In genomic region chr21:45405819-45406762, GRCh38 we compare ENCODE assay signal across 8 cellular contexts. TPM values are rescaled to one million over a fixed set of nuclear protein-coding genes. Genes with fewer than 3 reads are reported as not detected.
DNase-seq lines count a peak whose midpoint lies in the region; ATAC-seq, FAIRE-seq and TF ChIP-seq lines count a peak whose summit lies in the region.

No MANE protein-coding gene starts in this region.

- peaks cover 30 to 41% of the 10 kb centered on the region in 2 donors for H3K27me3 Mint-ChIP-seq in natural killer cell treated with Interleukin-12 subunit alpha and Interleukin-12 subunit beta and Interleukin-15 and Interleukin-18, amount 100 ng/mL, for 72 hours

- H3K4me3 Mint-ChIP-seq in natural killer cell treated with Interleukin-12 subunit alpha and Interleukin-12 subunit beta and Interleukin-15 and Interleukin-18, amount 100 ng/mL, for 72 hours: peak overlapping the region; percentile 19

- peak overlapping the region; percentile 73; the same call in 1 of the 2 replicates for H2AFZ ChIP-seq in PC-9
- H2AFZ ChIP-seq in H1 (ENCODE audit: low read length): no peak overlapping the region

- DNase-seq in PC-9: peak; percentile 29 to 63
- DNase-seq in H1 (ENCODE audit: low read depth in 1 of 2, low spot score in 2 of 2): no peak
- DNase-seq in natural killer cell treated with Interleukin-12 subunit alpha and Interleukin-12 subunit beta and Interleukin-15 and Interleukin-18, amount 100 ng/mL, for 72 hours (ENCODE audit: low spot score): no peak
- DNase-seq in T-helper 2 cell: no peak
- no peak for DNase-seq in DMS153 (lab: John Stamatoyannopoulos, UW)
- DNase-seq in NCI-H2107 (lab: John Stamatoyannopoulos, UW): no peak

- CTCF ChIA-PET in PC-9 (lab: Charles Lee): interaction anchor here (0.6 kb wide), 1 partner anchor 31 kb away, joined by 9 read pairs; no protein-coding TSS in a partner anchor
- CTCF ChIA-PET in H1 (lab: Charles Lee; ENCODE audit: partially characterized antibody): interaction anchor here (0.9 to 4.5 kb wide), 17 partner anchors 12 to 269 kb away, joined by 3 to 32 read pairs (median 5); no protein-coding TSS in a partner anchor

- H3K9me3 ChIP-seq in BLaER1: peaks cover 4% of the 10 kb centered on the region
- H3K9me3 ChIP-seq in PC-9 (ENCODE audit: insufficient read depth, low read depth): peaks cover 9% of the 10 kb centered on the region
- peaks cover 0 to 4% of the 10 kb centered on the region in 2 experiments; a peak in 1 of 4 replicates for H3K9me3 ChIP-seq in H1 (ENCODE audit: insufficient read depth in 2 of 2, low read depth in 1 of 2, low read length in 1 of 2)

- H3K23me2 ChIP-seq in H1 (ENCODE audit: low read depth, low read length): peaks cover 6% of the 10 kb centered on the region

- no peak overlapping the region for H2BK120ac ChIP-seq in H1 (replicated peaks; ENCODE audit: low read depth, low read length)

- peaks cover 7 to 8% of the 10 kb centered on the region in 2 donors for H3K4me1 Mint-ChIP-seq in natural killer cell treated with Interleukin-12 subunit alpha and Interleukin-12 subunit beta and Interleukin-15 and Interleukin-18, amount 100 ng/mL, for 72 hours (ENCODE audit: low read depth in 2 of 2)

- no peak overlapping the region for H3K27ac ChIP-seq in BLaER1
- no peak overlapping the region for H3K27ac ChIP-seq in PC-9
- H3K27ac ChIP-seq in H1 (ENCODE audit: low read depth, low read length): peak overlapping the region; percentile 44; the same call in 1 of the 2 replicates

- H3K9ac ChIP-seq in BLaER1 (no peak overlapping the region), H1 (replicated peaks in 1 of 4; ENCODE audit: extremely low read depth in 1 of 4, low read depth in 3 of 4, low read length in 3 of 4) (peak overlapping the region; percentile 54 to 86 (median 66); a peak in 6 of 7 replicates)

- H2BK12ac ChIP-seq in H1 (ENCODE audit: low read depth, low read length): no peak overlapping the region

- BruUV-seq in PC-9 (replicated peaks; lab: Mats Ljungman, UMichigan): no TSS peak

- TF ChIP-seq EP300 in H1 (IDR thresholded peaks at IDR 0.05; ENCODE audit: borderline replicate concordance in 1 of 2, low read depth in 2 of 2, low read length in 2 of 2): no peak

- WGBS in H1 (ENCODE audit: extremely low coverage in 1 of 2, insufficient coverage in 1 of 2, insufficient read length in 1 of 2, insufficient replicate concordance in 2 of 2, low coverage in 1 of 2, low lambda C conversion rate in 2 of 2, missing lambda C conversion rate in 1 of 2), 2 experiments: 1% methylated on average over 55 of the region's 83 CpGs; no CpG with 5 or more reads in 1 of the 2 experiments

- TF ChIP-seq CTCF in PC-9 (conservative IDR thresholded peaks at IDR 0.05) (no peak), H1 (IDR thresholded peaks at IDR 0.05; ENCODE audit: control extremely low read depth in 1 of 3, insufficient read depth in 1 of 3, low read depth in 1 of 3, low read length in 3 of 3) (no peak)

- no peak overlapping the region; the same call in 1 of the 2 replicates for H2BK15ac ChIP-seq in H1 (ENCODE audit: low read length)

- H3K4me2 ChIP-seq in BLaER1 (peak overlapping the region; percentile 87), PC-9 (peak overlapping the region; percentile 74), H1 (ENCODE audit: insufficient read depth in 1 of 2, low read depth in 2 of 2, low read length in 2 of 2) (peak overlapping the region; percentile 75 to 85)

- POLR2A ChIA-PET in PC-9 (lab: Charles Lee; ENCODE audit: unreplicated experiment) (interaction anchor here (0.7 kb wide), 1 partner anchor 119 kb away, joined by 5 read pairs; the partner anchor contains the start of gene POFUT2), H1 (lab: Charles Lee; ENCODE audit: partially characterized antibody) (interaction anchor here (0.8 to 3.3 kb wide), 23 partner anchors 9 to 120 kb away, joined by 3 to 15 read pairs (median 5); no protein-coding TSS in a partner anchor)

- H3F3A ChIP-seq in PC-9 (ENCODE audit: insufficient read depth, low read depth): peaks cover 17% of the 10 kb centered on the region

- FAIRE-seq in H1 (lab: Jason Lieb, UNC): no peak

- peaks cover 16% of the 10 kb centered on the region for H3K79me1 ChIP-seq in H1 (ENCODE audit: low read depth, low read length)

- H3K23ac ChIP-seq in H1 (ENCODE audit: insufficient read length): no peak overlapping the region

- intact Hi-C loops in PC-9 (cut with micrococcal nuclease; ENCODE audit: unreplicated experiment): no loop called here

- H3K18ac ChIP-seq in H1 (ENCODE audit: extremely low read depth, low read length): peak overlapping the region; percentile 90

- no peaks in the 10 kb centered on the region for H3K79me2 ChIP-seq in PC-9 (ENCODE audit: low read depth)
- peaks cover 21 to 51% of the 10 kb centered on the region in 2 experiments; a peak in 3 of 4 replicates for H3K79me2 ChIP-seq in H1 (ENCODE audit: control insufficient read depth in 1 of 2, insufficient read depth in 2 of 2, low read length in 2 of 2)

- H3K4me3 ChIP-seq in BLaER1 (peak overlapping the region; percentile 64), PC-9 (peak overlapping the region; percentile 58; the same call in 1 of the 2 replicates), H1 (ENCODE audit: extremely low read depth in 1 of 4, insufficient read depth in 2 of 4, low read depth in 3 of 4, low read length in 4 of 4) (peak overlapping the region; percentile 66 to 77 (median 71))

- peaks cover 4% of the 10 kb centered on the region for H3K9me3 Mint-ChIP-seq in natural killer cell treated with Interleukin-12 subunit alpha and Interleukin-12 subunit beta and Interleukin-15 and Interleukin-18, amount 100 ng/mL, for 72 hours

- no peak overlapping the region for H2BK20ac ChIP-seq in H1 (ENCODE audit: low read length)

- H3K36me3 ChIP-seq in BLaER1 (no peaks in the 10 kb centered on the region), PC-9 (ENCODE audit: low read depth) (no peaks in the 10 kb centered on the region), H1 (ENCODE audit: control insufficient read depth in 2 of 4, insufficient read depth in 4 of 4, low read length in 3 of 4) (no peaks in the 10 kb centered on the region; a peak in 1 of 8 replicates)

- TF ChIP-seq POLR2A in H1 (IDR thresholded peaks at IDR 0.05; ENCODE audit: control extremely low read depth in 1 of 2, low read depth in 2 of 2, low read length in 2 of 2): no peak

- H3K27ac Mint-ChIP-seq in natural killer cell treated with Interleukin-12 subunit alpha and Interleukin-12 subunit beta and Interleukin-15 and Interleukin-18, amount 100 ng/mL, for 72 hours: no peak overlapping the region

- no peak overlapping the region for H4K5ac ChIP-seq in H1 (ENCODE audit: insufficient read length, low read depth, low read length)

- H2AK5ac ChIP-seq in H1 (ENCODE audit: low read depth, low read length): no peak overlapping the region; the same call in 1 of the 2 replicates

- H3K36me3 Mint-ChIP-seq in natural killer cell treated with Interleukin-12 subunit alpha and Interleukin-12 subunit beta and Interleukin-15 and Interleukin-18, amount 100 ng/mL, for 72 hours: peaks cover 5% of the 10 kb centered on the region

- H3K56ac ChIP-seq in H1 (replicated peaks; ENCODE audit: insufficient read length, low read depth, low read length): peak overlapping the region; percentile 72

- peak overlapping the region; percentile 87 for H4K8ac ChIP-seq in H1 (ENCODE audit: extremely low read depth, insufficient read depth, low read length)

- peaks cover 90% of the 10 kb centered on the region for H3K27me3 ChIP-seq in BLaER1
- no peaks in the 10 kb centered on the region for H3K27me3 ChIP-seq in PC-9 (ENCODE audit: insufficient read depth, low read depth)
- H3K27me3 ChIP-seq in H1 (replicated peaks in 1 of 4; ENCODE audit: control insufficient read depth in 3 of 4, extremely low read depth in 1 of 4, insufficient read depth in 3 of 4, low read length in 3 of 4): peaks cover 0 to 4% (median 0%) of the 10 kb centered on the region in 4 experiments; a peak in 4 of 7 replicates

- H3K4ac ChIP-seq in H1 (replicated peaks; ENCODE audit: insufficient read length, low read depth, low read length): peak overlapping the region; percentile 95

- no peak for ATAC-seq in natural killer cell treated with Interleukin-12 subunit alpha and Interleukin-12 subunit beta and Interleukin-15 and Interleukin-18, amount 100 ng/mL, for 72 hours
- no peak for ATAC-seq in HG02571 (IDR thresholded peaks at IDR 0.05; ENCODE audit: unreplicated experiment)

- peaks cover 55% of the 10 kb centered on the region for H4K20me1 ChIP-seq in BLaER1
- peaks cover 5% of the 10 kb centered on the region; the same call in 1 of the 2 replicates for H4K20me1 ChIP-seq in PC-9 (ENCODE audit: insufficient read depth)
- H4K20me1 ChIP-seq in H1 (replicated peaks in 1 of 2; ENCODE audit: control insufficient read depth in 1 of 2, insufficient read depth in 2 of 2, low read length in 2 of 2): peaks cover 22 to 31% of the 10 kb centered on the region in 2 experiments

- TF ChIP-seq RAD21 in H1 (IDR thresholded peaks at IDR 0.05 in 1 of 2, conservative IDR thresholded peaks at IDR 0.05 in 1 of 2; ENCODE audit: low read depth in 2 of 2, low read length in 2 of 2): no peak

- H3K9me2 ChIP-seq in PC-9 (ENCODE audit: insufficient read depth): no peaks in the 10 kb centered on the region

- peak overlapping the region; percentile 94 for H4K91ac ChIP-seq in H1 (replicated peaks; ENCODE audit: insufficient read length, low read length)

- H3K14ac ChIP-seq in H1 (ENCODE audit: insufficient read length): no peak overlapping the region

- peaks cover 35% of the 10 kb centered on the region for H3K4me1 ChIP-seq in BLaER1
- H3K4me1 ChIP-seq in PC-9 (replicated peaks; ENCODE audit: insufficient read depth): peaks cover 48% of the 10 kb centered on the region
- H3K4me1 ChIP-seq in H1 (replicated peaks in 1 of 4; ENCODE audit: control insufficient read depth in 3 of 4, insufficient read depth in 4 of 4, low read length in 3 of 4): peaks cover 13 to 51% (median 38%) of the 10 kb centered on the region in 4 experiments

- H2BK5ac ChIP-seq in H1 (ENCODE audit: low read depth, low read length): peak overlapping the region; percentile 5; the same call in 1 of the 2 replicates

RNA-seq across cellular contexts. Expression of gene COL18A1, which starts 1.1 kb away (rescaled TPM):
- 82.4 and 106 TPM in 2 replicates for total RNA-seq in PC-9 (2021)
- total RNA-seq in H1 (2021; fragmentation: NEBNext Ultra II Directional; extraction: Animal tissue kit (Norgen Biotek cat#: 25700)): 201 and 205 TPM in 2 replicates
- 145 and 239 TPM in 2 replicates for polyA plus RNA-seq in H1 (2011; rRNA removed)
- 167 TPM for polyA plus RNA-seq in H1 (2011; cell fraction: cytosol; rRNA removed)
- polyA plus RNA-seq in H1 (2011; cell fraction: nucleus; rRNA removed): 627 TPM
- 80.5 to 132 TPM (median 130 TPM) in 4 replicates for polyA plus RNA-seq in H1 (2012, experiment 1 of 2)
- 88.9 TPM for polyA plus RNA-seq in H1 (2012, experiment 2 of 2)
- polyA plus RNA-seq in H1 (2013, experiment 1 of 2): 269 TPM
- polyA plus RNA-seq in H1 (2013, experiment 2 of 2): 226 TPM
- polyA minus RNA-seq in H1 (2011; rRNA and poly(A)+ RNA removed): 30.9 and 31.7 TPM in 2 replicates
- polyA minus RNA-seq in H1 (2011; cell fraction: cytosol; rRNA and poly(A)+ RNA removed): 90.3 TPM
- 88.2 TPM for polyA minus RNA-seq in H1 (2011; cell fraction: nucleus; rRNA and poly(A)+ RNA removed)
- 1 to 10 TPM in 1 of 2 donors, under 1 TPM in 1; 0.31 to 1.3 TPM for total RNA-seq in natural killer cell treated with Interleukin-12 subunit alpha and Interleukin-12 subunit beta and Interleukin-15 and Interleukin-18, amount 100 ng/mL, for 72 hours

Comparison
In these comparisons a context has a peak if more than half of its experiments do, and no peak if none do; other contexts are left out.
1. DNase-seq: peak in PC-9 (2 of 2); none in H1 (0 of 2), natural killer cell treated with Interleukin-12 subunit alpha and Interleukin-12 subunit beta and Interleukin-15 and Interleukin-18, amount 100 ng/mL, for 72 hours (single experiment), T-helper 2 cell (0 of 5), DMS153 (single experiment) and NCI-H2107 (single experiment).
2. RNA of gene COL18A1, which starts 1.1 kb away (total RNA-seq): 201 to 205 TPM in H1 and 82.4 to 106 TPM in PC-9; 0.31 to 1.3 TPM in natural killer cell treated with Interleukin-12 subunit alpha and Interleukin-12 subunit beta and Interleukin-15 and Interleukin-18, amount 100 ng/mL, for 72 hours; every median in the first group is over 10 times any median in the second.
3. Peak in every context shown above with its lines, with median percentiles within 50 percentile points of each other: H3K4me2 ChIP-seq and H3K4me3 ChIP-seq.